Comparison of ENCODE assay signal across 16 cellular contexts in genomic region chr1:227311389-227312001, GRCh38. TPM values are rescaled to one million over a fixed set of nuclear protein-coding genes. Genes with fewer than 3 reads are reported as not detected.
DNase-seq lines count a peak whose midpoint lies in the region; ATAC-seq and TF ChIP-seq lines count a peak whose summit lies in the region.
"Had no signal": no experiment of that assay in that cellular context is flagged by ENCODE, and none has a peak within 500 bp of the region (broad histone marks: within the 10 kb centered on the region; RNA-seq: fewer than 3 reads in every experiment).

No MANE protein-coding gene starts in this region.

- in situ Hi-C loops in mammary epithelial cell (cut with MboI; ENCODE audit: low sequenced_read_pairs in 2 of 2) = no loop called here
- in situ Hi-C loops in IMR-90 (cut with MboI; ENCODE audit: low sequenced_read_pairs) = no loop called here

- no peak overlapping the region for H2BK120ac ChIP-seq in IMR-90 (ENCODE audit: low read depth, low read length)

- no TSS peak for BruUV-seq in MCF 10A (replicated peaks; lab: Mats Ljungman, UMichigan)
- BruUV-seq in mammary epithelial cell (replicated peaks; lab: Mats Ljungman, UMichigan) = no TSS peak
- no TSS peak for BruUV-seq in IMR-90 (replicated peaks; lab: Mats Ljungman, UMichigan)

- H3K4me3 ChIP-seq in mammary epithelial cell (replicated peaks in 1 of 3; ENCODE audit: insufficient read depth in 1 of 3, low read depth in 2 of 3, low read length in 3 of 3) (no peak overlapping the region), IMR-90 (ENCODE audit: insufficient read depth, low read depth, low read length) (no peak overlapping the region)
- H3K4me3 ChIP-seq: BLaER1, HAP-1 had no signal

- no peak overlapping the region for H3K4me2 ChIP-seq in mammary epithelial cell (ENCODE audit: insufficient read depth, low read depth, low read length)
- no peak overlapping the region for H3K4me2 ChIP-seq in IMR-90 (ENCODE audit: low read depth, low read length)
- H3K4me2 ChIP-seq: BLaER1, KMS-11 had no signal

- no peak overlapping the region for H3K27ac ChIP-seq in mammary epithelial cell (ENCODE audit: insufficient read depth, low read depth, low read length)
- H3K27ac ChIP-seq in IMR-90 (ENCODE audit: insufficient read depth, low read length) = no peak overlapping the region
- H3K27ac ChIP-seq: 22Rv1, BLaER1, KMS-11 had no signal

- no peak overlapping the region for H4K8ac ChIP-seq in IMR-90 (ENCODE audit: low read depth in 2 of 2, low read length in 2 of 2)

- 95% methylated on average over 3 of the region's 4 CpGs for WGBS in mammary epithelial cell (ENCODE audit: low coverage, missing lambda C conversion rate)
- no CpG with 5 or more reads among the region's 4 CpGs for WGBS in IMR-90 (ENCODE audit: extremely low coverage in 2 of 2, insufficient read length in 1 of 2), 2 experiments

- H3K79me2 ChIP-seq in mammary epithelial cell (ENCODE audit: insufficient read depth, low read length) = peaks cover 91% of the 10 kb centered on the region

- H3K4ac ChIP-seq in IMR-90 (ENCODE audit: low read depth, low read length) = no peak overlapping the region

- H2AK9ac ChIP-seq in IMR-90 (replicated peaks; ENCODE audit: low read depth, low read length, poor library complexity) = no peak overlapping the region

- no peaks in the 10 kb centered on the region for H3K27me3 ChIP-seq in mammary epithelial cell (ENCODE audit: insufficient read depth, low read length)
- no peaks in the 10 kb centered on the region for H3K27me3 ChIP-seq in IMR-90 (ENCODE audit: control insufficient read depth, insufficient read depth, low read length)
- H3K27me3 ChIP-seq: BLaER1 had no signal

- H4K5ac ChIP-seq in IMR-90 (ENCODE audit: low read depth, low read length) = no peak overlapping the region

- peaks cover 13 to 37% of the 10 kb centered on the region in 2 experiments for H3K79me1 ChIP-seq in IMR-90 (ENCODE audit: low read depth in 1 of 2, low read length in 2 of 2)

- H2AK5ac ChIP-seq in IMR-90 (ENCODE audit: low read depth, low read length) = no peak overlapping the region

- DNase-seq in MCF 10A (ENCODE audit: unreplicated experiment) (no peak), mammary epithelial cell (no peak), IMR-90 (no peak), endothelial cell (ENCODE audit: low spot score) (no peak), cerebellar cortex (ENCODE audit: low spot score) (no peak), NCI-H1417 treated with DMSO at 0.1 percent for 48 hours (lab: John Stamatoyannopoulos, UW) (no peak)
- DNase-seq: AML-193; Caco-2; CD8-positive, alpha-beta memory T cell; DMS53; GF-D8 had no signal

- no peaks in the 10 kb centered on the region for H3K36me3 ChIP-seq in mammary epithelial cell (ENCODE audit: insufficient read depth, low read length)
- 0 out of 2 replicates have a peak, but pooled peaks cover 3% of the 10 kb centered on the region for H3K36me3 ChIP-seq in IMR-90 (ENCODE audit: control insufficient read depth, insufficient read depth, low read length)
- H3K36me3 ChIP-seq: BLaER1, HAP-1 had no signal

- H3K36me3 Mint-ChIP-seq in MCF 10A (ENCODE audit: insufficient read depth, unreplicated experiment) (peaks cover 14% of the 10 kb centered on the region), endothelial cell (ENCODE audit: low read depth, unreplicated experiment) (peaks cover 3% of the 10 kb centered on the region)

- H3K27me3 Mint-ChIP-seq in MCF 10A (ENCODE audit: insufficient read depth, unreplicated experiment) (no peaks in the 10 kb centered on the region), endothelial cell (ENCODE audit: unreplicated experiment) (no peaks in the 10 kb centered on the region)

- ATAC-seq in IMR-90 (ENCODE audit: low read depth) = no peak
- ATAC-seq in HG03025 (IDR thresholded peaks at IDR 0.05; ENCODE audit: low FRiP score, unreplicated experiment) = no peak

- 0 out of 2 replicates have a peak overlapping the region, but pooled peaks have one; percentile 11 for H3K56ac ChIP-seq in IMR-90 (ENCODE audit: extremely low read depth, insufficient read depth, low read length)

- no peak for TF ChIP-seq POLR2A in IMR-90 (IDR thresholded peaks at IDR 0.05; ENCODE audit: low read depth, low read length)

- intact Hi-C loops in MCF 10A (cut with micrococcal nuclease) (loop anchor here (10.0 kb wide), 2 partner anchors 487 to 577 kb away; partner anchors contain the start of gene ITPKB), mammary epithelial cell (cut with micrococcal nuclease) (no loop called here), IMR-90 (cut with micrococcal nuclease) (loop anchor here (10.0 kb wide), 1 partner anchor 397 kb away; no protein-coding TSS in a partner anchor)

- POLR2A ChIA-PET in MCF 10A (lab: Yijun Ruan, JAX) = interaction anchor here (0.5 to 5.4 kb wide), 8 partner anchors 11 to 122 kb away, joined by 3 to 88 read pairs (median 4); no protein-coding TSS in a partner anchor
- POLR2A ChIA-PET in IMR-90 (lab: Charles Lee; ENCODE audit: unreplicated experiment) = interaction anchor here (0.6 kb wide), 1 partner anchor 649 kb away, joined by 5 read pairs; no protein-coding TSS in a partner anchor

- H3K4me3 Mint-ChIP-seq in MCF 10A (ENCODE audit: unreplicated experiment) (no peak overlapping the region), endothelial cell (ENCODE audit: unreplicated experiment) (no peak overlapping the region)
- H3K4me3 Mint-ChIP-seq: CD8-positive, alpha-beta memory T cell had no signal

- dilution Hi-C loops in mammary epithelial cell (cut with HindIII; ENCODE audit: low sequenced_read_pairs) = no loop called here
- dilution Hi-C loops in IMR-90 (cut with HindIII; ENCODE audit: low sequenced_read_pairs, unreplicated experiment) = no loop called here

- H3K9me3 Mint-ChIP-seq in MCF 10A (ENCODE audit: unreplicated experiment) = no peaks in the 10 kb centered on the region
- H3K9me3 Mint-ChIP-seq in endothelial cell (ENCODE audit: unreplicated experiment) = no peaks in the 10 kb centered on the region

- no peak overlapping the region for H4K91ac ChIP-seq in IMR-90 (ENCODE audit: insufficient read depth, low read depth, low read length)

- H3K4me1 Mint-ChIP-seq in MCF 10A (ENCODE audit: insufficient read depth, unreplicated experiment) (peaks cover 58% of the 10 kb centered on the region), endothelial cell (ENCODE audit: unreplicated experiment) (peaks cover 22% of the 10 kb centered on the region)
- H3K4me1 Mint-ChIP-seq: CD8-positive, alpha-beta memory T cell had no signal

- TF ChIP-seq CTCF in MCF 10A (IDR thresholded peaks at IDR 0.05; ENCODE audit: unreplicated experiment) (no peak), mammary epithelial cell (conservative IDR thresholded peaks at IDR 0.05 in 1 of 2, IDR thresholded peaks at IDR 0.05 in 1 of 2; ENCODE audit: extremely low read depth in 1 of 2, insufficient read depth in 1 of 2, low read depth in 1 of 2, low read length in 2 of 2) (no peak), IMR-90 (conservative IDR thresholded peaks at IDR 0.05; ENCODE audit: low read depth, low read length) (no peak), endothelial cell (IDR thresholded peaks at IDR 0.05; ENCODE audit: unreplicated experiment) (no peak)

- peaks cover 8% of the 10 kb centered on the region for H3K4me1 ChIP-seq in mammary epithelial cell (ENCODE audit: insufficient read depth, low read length)
- H3K4me1 ChIP-seq in IMR-90 (ENCODE audit: control insufficient read depth, insufficient read depth, low read length) = peaks cover 4% of the 10 kb centered on the region; the same call in 1 of the 2 replicates
- H3K4me1 ChIP-seq: Caco-2 had no signal

- peak overlapping the region; percentile 29 for H3K27ac Mint-ChIP-seq in MCF 10A (ENCODE audit: low read depth, unreplicated experiment)
- H3K27ac Mint-ChIP-seq in endothelial cell (ENCODE audit: unreplicated experiment) = peak overlapping the region; percentile 28
- H3K27ac Mint-ChIP-seq: CD8-positive, alpha-beta memory T cell had no signal

- H3K23ac ChIP-seq in IMR-90 (ENCODE audit: low read depth, low read length) = no peak overlapping the region

- peaks cover 3% of the 10 kb centered on the region; the same call in 1 of the 2 replicates for H3K9me1 ChIP-seq in IMR-90 (ENCODE audit: insufficient read depth, low read length)

- no peaks in the 10 kb centered on the region for H3K9me3 ChIP-seq in mammary epithelial cell (replicated peaks; ENCODE audit: insufficient read depth, low read length)
- H3K9me3 ChIP-seq in IMR-90 (ENCODE audit: control insufficient read depth, insufficient read depth, low read length) = no peaks in the 10 kb centered on the region
- H3K9me3 ChIP-seq: BLaER1, Caco-2, HAP-1 had no signal

- H2BK5ac ChIP-seq in IMR-90 (ENCODE audit: low read depth, low read length, poor library complexity, severe bottlenecking) = no peak overlapping the region

- TF ChIP-seq RAD21 in IMR-90 (IDR thresholded peaks at IDR 0.05; ENCODE audit: low read length) = no peak

- no peak overlapping the region for H2BK15ac ChIP-seq in IMR-90 (ENCODE audit: low read depth, low read length)

- CTCF ChIA-PET in MCF 10A (lab: Yijun Ruan, JAX) (interaction anchor here (0.6 to 1.4 kb wide), 7 partner anchors 10 to 686 kb away, joined by 3 to 6 read pairs (median 4); no protein-coding TSS in a partner anchor), mammary epithelial cell (lab: Charles Lee; ENCODE audit: low non-redundant PET) (no interaction called here), IMR-90 (lab: Yijun Ruan, JAX) (no interaction called here)

- no peak overlapping the region for H3K18ac ChIP-seq in IMR-90 (ENCODE audit: low read depth, low read length)

- H4K20me1 ChIP-seq in mammary epithelial cell (ENCODE audit: insufficient read depth, low read length) = peaks cover 3% of the 10 kb centered on the region
- H4K20me1 ChIP-seq in IMR-90 (ENCODE audit: insufficient read depth, low read length) = peaks cover 21% of the 10 kb centered on the region; the same call in 1 of the 2 replicates

- H2BK20ac ChIP-seq in IMR-90 (ENCODE audit: low read depth, low read length) = no peak overlapping the region

- H3K14ac ChIP-seq in IMR-90 (replicated peaks; ENCODE audit: low read depth, low read length) = no peak overlapping the region

- H2AFZ ChIP-seq in mammary epithelial cell (ENCODE audit: low read depth, low read length) (no peak overlapping the region), IMR-90 (replicated peaks; ENCODE audit: low read length, poor library complexity) (no peak overlapping the region)

- no peak overlapping the region for H3K9ac ChIP-seq in mammary epithelial cell (ENCODE audit: insufficient read depth, low read length)
- no peak overlapping the region for H3K9ac ChIP-seq in IMR-90 (ENCODE audit: low read depth, low read length)
- H3K9ac ChIP-seq: BLaER1, KMS-11 had no signal

RNA-seq across cellular contexts. Expression of gene CDC42BPA, which starts 6.8 kb away (rescaled TPM):
- total RNA-seq in MCF 10A (2022) = 88.8 and 102 TPM in 2 replicates
- total RNA-seq in mammary epithelial cell = 10 to 100 TPM; 50.8 to 56.1 TPM
- 9.6 TPM for polyA plus RNA-seq in mammary epithelial cell
- 35.7 TPM for polyA minus RNA-seq in mammary epithelial cell
- 27.8 and 36.4 TPM in 2 replicates for total RNA-seq in IMR-90 (2012; rRNA removed)
- polyA plus RNA-seq in IMR-90 (2012; rRNA removed) = 7.7 and 9.4 TPM in 2 replicates
- 2.8 and 4.1 TPM in 2 replicates for polyA plus RNA-seq in IMR-90 (2012; cell fraction: cytosol; rRNA removed)
- polyA plus RNA-seq in IMR-90 (2012; cell fraction: nucleus; rRNA removed; ENCODE audit: low replicate concordance) = 8.9 and 19.7 TPM in 2 replicates
- 41.4 TPM for total RNA-seq in endothelial cell (ENCODE audit: unreplicated experiment)
